Comparison of ENCODE assay signal across 6 cellular contexts in genomic region chr19:14023404-14024235, GRCh38. TPM values are rescaled to one million over a fixed set of nuclear protein-coding genes. Genes with fewer than 3 reads are reported as not detected.
DNase-seq lines count a peak whose midpoint lies in the region; ATAC-seq lines count a peak whose summit lies in the region.

No MANE protein-coding gene starts in this region.

- DNase-seq in H4 (ENCODE audit: low spot score) (peak; percentile 84), RKO (ENCODE audit: low spot score) (peak; percentile 89), left cardiac atrium (peak; percentile 59), NCI-H1092 (lab: John Stamatoyannopoulos, UW) (no peak), NCI-H1048 (lab: John Stamatoyannopoulos, UW) (no peak)

- ATAC-seq in left cardiac atrium (peak; percentile 72 to 84), HG03457 (IDR thresholded peaks at IDR 0.05; ENCODE audit: unreplicated experiment) (no peak)

- intact Hi-C loops in left cardiac atrium (cut with DNase I) = no loop called here

RNA-seq across cellular contexts. Expression of gene RLN3, which starts 4.3 kb away (rescaled TPM):
- not detected in 2 replicates for total RNA-seq in H4 (2014; rRNA removed; shearing (Covaris generic))
- not detected for total RNA-seq in left cardiac atrium

RNA-seq across cellular contexts. Expression of gene IL27RA, which starts 7.9 kb away (rescaled TPM):
- total RNA-seq in H4 (2014; rRNA removed; shearing (Covaris generic)) = 13.9 and 15.0 TPM in 2 replicates
- total RNA-seq in left cardiac atrium = 1 to 10 TPM; 4.7 to 6.2 TPM

RNA-seq across cellular contexts. Expression of gene RFX1, which starts 17.5 kb away (rescaled TPM):
- total RNA-seq in H4 (2014; rRNA removed; shearing (Covaris generic)) = 1.1 and 2.0 TPM in 2 replicates
- 10 to 100 TPM; 11.0 to 12.3 TPM for total RNA-seq in left cardiac atrium

RNA-seq across cellular contexts. Expression of gene PALM3, which starts 38.3 kb away (rescaled TPM):
- total RNA-seq in H4 (2014; rRNA removed; shearing (Covaris generic)) = 1.4 and 2.0 TPM in 2 replicates
- under 1 TPM; 0.50 to 0.88 TPM for total RNA-seq in left cardiac atrium

RNA-seq across cellular contexts. Expression of gene MISP3, which starts 49.0 kb away (rescaled TPM):
- total RNA-seq in H4 (2014; rRNA removed; shearing (Covaris generic)) = 0.35 and 3.3 TPM in 2 replicates
- 1 to 10 TPM; 4.6 to 5.7 TPM for total RNA-seq in left cardiac atrium

Comparison
In these comparisons a context has a peak if more than half of its experiments do, and no peak if none do; other contexts are left out.
1. DNase-seq: peak in H4 (single experiment), RKO (single experiment) and left cardiac atrium (single experiment); none in NCI-H1092 (single experiment) and NCI-H1048 (single experiment).